In genomic region chr1:168265596-168265995, GRCh38 we compare ENCODE assay signal across 25 cellular contexts.
"Had no signal": no experiment of that assay in that cellular context is flagged by ENCODE, and none has a peak within 500 bp of the region (broad histone marks: within the 10 kb centered on the region; RNA-seq: fewer than 3 reads in every experiment).

No MANE protein-coding gene starts in this region.

- ATAC-seq: stimulated activated effector memory CD8-positive, alpha-beta T cell treated with anti-CD3 and anti-CD28 coated beads, Interleukin-12 subunit alpha, Interleukin-12 subunit beta, amount 100 ng/mL, for 72 hours; stimulated activated memory B cell treated with anti-CD40 and anti-IgM and Interleukin-4, amounts not matched to agents 10 μg/mL and 1 μg/mL and 100 μg/mL, for 72 hours; stimulated activated naive B cell treated with anti-CD40 and anti-IgM and Interleukin-4, amounts not matched to agents 10 μg/mL and 1 μg/mL and 100 μg/mL, for 72 hours; stimulated activated naive CD8-positive, alpha-beta T cell treated with anti-CD3 and anti-CD28 coated beads, Interleukin-15, amount 100 ng/mL, for 72 hours; stimulated activated naive CD8-positive, alpha-beta T cell treated with anti-CD3 and anti-CD28 coated beads, Interleukin-15, Interleukin-2, amounts not matched to agents 100 U/mL and 50 U/mL, for 24 hours; upper lobe of right lung had no signal

- H3K4me1 ChIP-seq: thyroid gland, transverse colon had no signal

- H3K4me3 ChIP-seq: stomach, suprapubic skin, testis, thoracic aorta, thyroid gland, tibial artery, tibial nerve, transverse colon, upper lobe of left lung, upper lobe of right lung, uterus, vagina had no signal

- H3K36me3 ChIP-seq: thoracic aorta, thyroid gland, transverse colon, upper lobe of left lung, upper lobe of right lung, uterus, vagina had no signal

- H3K27me3 ChIP-seq: stomach, suprapubic skin, testis, thyroid gland, tibial artery, tibial nerve, transverse colon, upper lobe of left lung, upper lobe of right lung, uterus, vagina had no signal

- DNase-seq: stimulated activated CD4-positive, alpha-beta T cell treated with anti-CD3 and anti-CD28 coated beads, Interleukin-2, amount 100 ng/mL, for 48 hours; stimulated activated CD4-positive, alpha-beta T cell treated with anti-CD3 and anti-CD28 coated beads, Interleukin-4, amount 100 ng/mL, for 1 hour; stimulated activated CD4-positive, alpha-beta T cell treated with anti-CD3 and anti-CD28 coated beads, Interleukin-4, amount 100 ng/mL, for 24 hours; stimulated activated CD4-positive, alpha-beta T cell treated with anti-CD3 and anti-CD28 coated beads, Interleukin-4, amount 100 ng/mL, for 4 hours; stimulated activated CD8-positive, alpha-beta memory T cell treated with anti-CD3 and anti-CD28 coated beads, Interleukin-4, amount 100 ng/mL, for 48 hours; stimulated activated naive B cell treated with anti-CD40 and anti-IgM and Interleukin-4, amounts not matched to agents 10 μg/mL and 1 μg/mL and 100 μg/mL, for 72 hours; stimulated activated naive CD4-positive, alpha-beta T cell; stimulated activated naive CD4-positive, alpha-beta T cell treated with Interleukin-2 at 50 U/mL for 16 hours; stimulated activated naive CD8-positive, alpha-beta T cell treated with anti-CD3 and anti-CD28 coated beads, Interleukin-15, amount 100 ng/mL, for 72 hours; stimulated activated naive CD8-positive, alpha-beta T cell treated with anti-CD3 and anti-CD28 coated beads, Interleukin-15, Interleukin-2, amounts not matched to agents 100 U/mL and 50 U/mL, for 24 hours; stomach; substantia nigra; testis; thyroid gland; tibial artery; transverse colon; upper lobe of right lung; uterus had no signal

- H3K9me3 ChIP-seq: stomach, suprapubic skin, testis, thoracic aorta, thyroid gland, tibial artery, tibial nerve, transverse colon, upper lobe of left lung, upper lobe of right lung, uterus, vagina had no signal

- H3K27ac ChIP-seq: stomach, suprapubic skin, testis, thoracic aorta, thyroid gland, tibial artery, tibial nerve, transverse colon, upper lobe of left lung, upper lobe of right lung, uterus, vagina had no signal
